In genomic region chr2:27033253-27033852, GRCh38 we compare ENCODE assay signal across 8 cellular contexts. TPM values are rescaled to one million over a fixed set of nuclear protein-coding genes. Genes with fewer than 3 reads are reported as not detected.
DNase-seq lines count a peak whose midpoint lies in the region; ATAC-seq and TF ChIP-seq lines count a peak whose summit lies in the region.

No MANE protein-coding gene starts in this region.

- peaks cover 30% of the 10 kb centered on the region for H3K4me1 Mint-ChIP-seq in nephron progenitor cell

- peak overlapping the region; percentile 27 for H3K27ac Mint-ChIP-seq in nephron progenitor cell

- peak overlapping the region; percentile 92 for H3K9ac ChIP-seq in Karpas-422 (ENCODE audit: low read length)
- peak overlapping the region; percentile 77 to 100 for H3K9ac ChIP-seq in duodenal mucosa (ENCODE audit: low read depth in 1 of 2, low read length in 2 of 2)

- peaks cover 39% of the 10 kb centered on the region for H3K36me3 Mint-ChIP-seq in nephron progenitor cell (ENCODE audit: low read depth)

- H3K4me3 Mint-ChIP-seq in nephron progenitor cell, result peak overlapping the region; percentile 94

- peaks cover 17% of the 10 kb centered on the region for H3K4me1 ChIP-seq in Karpas-422 (ENCODE audit: low read length)
- H3K4me1 ChIP-seq in duodenal mucosa (ENCODE audit: control insufficient read depth in 1 of 2, insufficient read depth in 2 of 2, low read length in 2 of 2), result peaks cover 22 to 27% of the 10 kb centered on the region in 2 donors

- H3K4me2 ChIP-seq in Karpas-422 (ENCODE audit: low read depth, low read length, poor library complexity, severe bottlenecking), result peak overlapping the region; percentile 94

- H2AFZ ChIP-seq in Karpas-422 (ENCODE audit: low read length), result 0 out of 2 replicates have a peak overlapping the region, but pooled peaks have one; percentile 96

- DNase-seq in GM12865 (ENCODE audit: low read depth) (no peak), Karpas-422 (no peak), nephron progenitor cell (no peak), LoVo (ENCODE audit: low spot score) (no peak), NCI-H2227 (lab: John Stamatoyannopoulos, UW; ENCODE audit: unreplicated experiment) (no peak), HPDE6-E6E7 (ENCODE audit: extremely low spot score) (no peak)

- no peaks in the 10 kb centered on the region for H4K20me1 ChIP-seq in Karpas-422 (ENCODE audit: insufficient read depth, low read depth, low read length)

- no peaks in the 10 kb centered on the region for H3K9me3 Mint-ChIP-seq in nephron progenitor cell

- H3K9me3 ChIP-seq in Karpas-422 (ENCODE audit: low read length) (no peaks in the 10 kb centered on the region), duodenal mucosa (ENCODE audit: control insufficient read depth in 1 of 2, low read length in 2 of 2) (no peaks in the 10 kb centered on the region)

- TF ChIP-seq CTCF in GM12865 (IDR thresholded peaks at IDR 0.05; ENCODE audit: insufficient read depth, low read depth, low read length, missing control alignments), result no peak
- peak; percentile 0 for TF ChIP-seq CTCF in nephron progenitor cell (IDR thresholded peaks at IDR 0.05)

- H3K9me2 ChIP-seq in Karpas-422 (replicated peaks; ENCODE audit: insufficient read depth, low read length), result no peaks in the 10 kb centered on the region

- H3K27me3 ChIP-seq in Karpas-422 (ENCODE audit: low read length), result no peaks in the 10 kb centered on the region
- no peaks in the 10 kb centered on the region for H3K27me3 ChIP-seq in duodenal mucosa (ENCODE audit: control insufficient read depth in 1 of 2, insufficient read depth in 2 of 2, low read length in 2 of 2)

- no peaks in the 10 kb centered on the region for H3K27me3 Mint-ChIP-seq in nephron progenitor cell (ENCODE audit: low read depth, poor library complexity)

- H3K4me3 ChIP-seq in GM12865 (ENCODE audit: low read depth, low read length) (peak overlapping the region; percentile 99), Karpas-422 (ENCODE audit: low read length) (peak overlapping the region; percentile 85), duodenal mucosa (ENCODE audit: low read depth in 1 of 2, low read length in 2 of 2) (peak overlapping the region; percentile 87 to 99)

- peaks cover 27% of the 10 kb centered on the region for H3K79me2 ChIP-seq in Karpas-422 (ENCODE audit: low read length)

- no peak for ATAC-seq in HG03039 (IDR thresholded peaks at IDR 0.05; ENCODE audit: unreplicated experiment)

- no peak overlapping the region for H3K27ac ChIP-seq in Karpas-422 (ENCODE audit: low read length)
- H3K27ac ChIP-seq in duodenal mucosa (ENCODE audit: low read depth, low read length), result peak overlapping the region; percentile 34

- H3K36me3 ChIP-seq in Karpas-422 (ENCODE audit: insufficient read depth, low read length) (peaks cover 24% of the 10 kb centered on the region; the same call in 1 of the 2 replicates), duodenal mucosa (ENCODE audit: control insufficient read depth in 1 of 2, insufficient read depth in 2 of 2, low read length in 2 of 2) (peaks cover 33 to 38% of the 10 kb centered on the region in 2 donors)

RNA-seq across cellular contexts. Expression of gene TMEM214, which starts 0.6 kb away (rescaled TPM):
- 20.8 and 31.8 TPM in 2 replicates for total RNA-seq in Karpas-422 (2014; rRNA removed; shearing (Covaris generic); ENCODE audit: low replicate concordance)

RNA-seq across cellular contexts. Expression of gene AGBL5, which starts 18.1 kb away (rescaled TPM):
- 30.0 and 35.7 TPM in 2 replicates for total RNA-seq in Karpas-422 (2014; rRNA removed; shearing (Covaris generic); ENCODE audit: low replicate concordance)

RNA-seq across cellular contexts. Expression of gene OST4, which starts 38.1 kb away (rescaled TPM):
- 201 and 402 TPM in 2 replicates for total RNA-seq in Karpas-422 (2014; rRNA removed; shearing (Covaris generic); ENCODE audit: low replicate concordance)

RNA-seq across cellular contexts. Expression of gene EMILIN1, which starts 45.1 kb away (rescaled TPM):
- total RNA-seq in Karpas-422 (2014; rRNA removed; shearing (Covaris generic); ENCODE audit: low replicate concordance), result 0.47 TPM in 1 of 2 replicates, not detected in the other

RNA-seq across cellular contexts. Expression of gene KHK, which starts 53.2 kb away (rescaled TPM):
- 3.5 and 4.1 TPM in 2 replicates for total RNA-seq in Karpas-422 (2014; rRNA removed; shearing (Covaris generic); ENCODE audit: low replicate concordance)
